1 cellular context compared by ENCODE assay signal in genomic region chr6:125251516-125252229, GRCh38.
TF ChIP-seq lines count a peak whose summit lies in the region.

No MANE protein-coding gene starts in this region.

TF ChIP-seq in WTC11, 78 proteins besides CTCF, POLR2A, EP300 and RAD21 (continued from another document):
- no peak for TF ChIP-seq KAT7 (CRISPR knock-in tag; IDR thresholded peaks at IDR 0.05; ENCODE audit: borderline replicate concordance)
